ENCODE assay signal across 8 cellular contexts in genomic region chr10:99975942-99976809, GRCh38. TPM values are rescaled to one million over a fixed set of nuclear protein-coding genes. Genes with fewer than 3 reads are reported as not detected.
DNase-seq lines count a peak whose midpoint lies in the region; ATAC-seq and TF ChIP-seq lines count a peak whose summit lies in the region.

No MANE protein-coding gene starts in this region.

- no peak overlapping the region for H3K27ac Mint-ChIP-seq in WTC11

- H3K4me3 ChIP-seq in OCI-LY3 (ENCODE audit: low read length) (no peak overlapping the region), esophagus muscularis mucosa (no peak overlapping the region)

- H3K27me3 Mint-ChIP-seq in WTC11 (ENCODE audit: low read depth), result no peaks in the 10 kb centered on the region

- H3K9ac ChIP-seq in OCI-LY3 (ENCODE audit: low read length), result no peak overlapping the region

- peak; percentile 29 for DNase-seq in GM03348 (ENCODE audit: low spot score)
- no peak for DNase-seq in esophagus muscularis mucosa (ENCODE audit: extremely low spot score)
- DNase-seq in renal cortical epithelial cell (ENCODE audit: low read depth), result peak; percentile 25
- DNase-seq in WTC11 (ENCODE audit: low spot score), result no peak
- no peak for DNase-seq in stimulated activated CD4-positive, alpha-beta T cell treated with anti-CD3 and anti-CD28 coated beads, Interleukin-4, amount 100 ng/mL, for 1 hour

- CTCF ChIA-PET in WTC11 (lab: Charles Lee), result interaction anchor here (0.8 to 1.1 kb wide), 2 partner anchors 33 to 70 kb away, joined by 3 to 4 read pairs; no protein-coding TSS in a partner anchor

- intact Hi-C loops in esophagus muscularis mucosa (cut with DNase I), result loop anchor here (5.0 kb wide), 1 partner anchor 36 kb away; no protein-coding TSS in a partner anchor

- TF ChIP-seq CTCF in OCI-LY3 (IDR thresholded peaks at IDR 0.05; ENCODE audit: low read depth, low read length), result no peak
- no peak for TF ChIP-seq CTCF in esophagus muscularis mucosa (IDR thresholded peaks at IDR 0.05)
- TF ChIP-seq CTCF in WTC11 (IDR thresholded peaks at IDR 0.05), result no peak

- H3K27ac ChIP-seq in OCI-LY3 (ENCODE audit: low read length) (no peak overlapping the region), esophagus muscularis mucosa (replicated peaks in 1 of 4) (peak overlapping the region; percentile 68 to 77 (median 72))

- H3K36me3 Mint-ChIP-seq in WTC11, result 0 out of 2 replicates have a peak, but pooled peaks cover 3% of the 10 kb centered on the region

- H3K27me3 ChIP-seq in OCI-LY3 (ENCODE audit: low read depth, low read length) (no peaks in the 10 kb centered on the region), esophagus muscularis mucosa (no peaks in the 10 kb centered on the region)

- no peak for TF ChIP-seq POLR2A in esophagus muscularis mucosa (IDR thresholded peaks at IDR 0.05; ENCODE audit: low read depth)

- no peaks in the 10 kb centered on the region for H4K20me1 ChIP-seq in OCI-LY3 (ENCODE audit: insufficient read depth, low read length)

- H3K4me3 Mint-ChIP-seq in WTC11, result no peak overlapping the region

- H3K4me1 Mint-ChIP-seq in WTC11, result peaks cover 12% of the 10 kb centered on the region

- H3K9me3 ChIP-seq in OCI-LY3 (ENCODE audit: insufficient read depth, low read length) (no peaks in the 10 kb centered on the region), esophagus muscularis mucosa (no peaks in the 10 kb centered on the region)

- 34% methylated on average over 7 of the region's 7 CpGs for WGBS in esophagus muscularis mucosa

- TF ChIP-seq EP300 in esophagus muscularis mucosa (IDR thresholded peaks at IDR 0.05), result no peak

- no peaks in the 10 kb centered on the region for H3K79me2 ChIP-seq in OCI-LY3 (ENCODE audit: low read length)

- H3K4me2 ChIP-seq in OCI-LY3 (ENCODE audit: low read length), result peak overlapping the region; percentile 22; the same call in 1 of the 2 replicates

- H3K36me3 ChIP-seq in OCI-LY3 (replicated peaks; ENCODE audit: low read depth, low read length), result no peaks in the 10 kb centered on the region
- H3K36me3 ChIP-seq in esophagus muscularis mucosa, result peaks cover 0 to 7% (median 5%) of the 10 kb centered on the region in 4 donors

- POLR2A ChIA-PET in WTC11 (lab: Charles Lee), result no interaction called here

- H3K4me1 ChIP-seq in OCI-LY3 (ENCODE audit: low read length) (peaks cover 14% of the 10 kb centered on the region), esophagus muscularis mucosa (peaks cover 26 to 60% (median 54%) of the 10 kb centered on the region in 4 donors)

- ATAC-seq in WTC11 (no peak), HG02970 (IDR thresholded peaks at IDR 0.05; ENCODE audit: low FRiP score, unreplicated experiment) (no peak), HG03460 (IDR thresholded peaks at IDR 0.05; ENCODE audit: unreplicated experiment) (no peak)

- H2AFZ ChIP-seq in OCI-LY3 (ENCODE audit: low read depth, low read length), result no peak overlapping the region

- no peaks in the 10 kb centered on the region for H3K9me3 Mint-ChIP-seq in WTC11

TF ChIP-seq in WTC11, 78 proteins besides CTCF, POLR2A, EP300 and RAD21:
- TF ChIP-seq FOXP4 (CRISPR knock-in tag; IDR thresholded peaks at IDR 0.05) (no peak), AFF4 (CRISPR knock-in tag; IDR thresholded peaks at IDR 0.05; ENCODE audit: borderline replicate concordance) (no peak), USF2 (CRISPR knock-in tag; IDR thresholded peaks at IDR 0.05) (no peak), ZNF138 (CRISPR knock-in tag; conservative IDR thresholded peaks at IDR 0.05) (no peak), AR (CRISPR knock-in tag; IDR thresholded peaks at IDR 0.05) (no peak)

RNA-seq across cellular contexts. Expression of gene DNMBP, which starts 33.6 kb away (rescaled TPM):
- total RNA-seq in esophagus muscularis mucosa (10 to 100 TPM; 14.5 to 21.6 (median 17.4) TPM), renal cortical epithelial cell (13.4 and 21.2 TPM in 2 replicates), WTC11 (2021) (19.7 to 25.3 TPM (median 22.2 TPM) in 3 replicates)

Comparison
In these comparisons a context has a peak if more than half of its experiments do, and no peak if none do; other contexts are left out.
1. DNase-seq: peak in GM03348 (single experiment) and renal cortical epithelial cell (single experiment); none in esophagus muscularis mucosa (single experiment), WTC11 (single experiment) and stimulated activated CD4-positive, alpha-beta T cell treated with anti-CD3 and anti-CD28 coated beads, Interleukin-4, amount 100 ng/mL, for 1 hour (single experiment).